2 cellular contexts compared by ENCODE assay signal in genomic region chr5:98796197-98796972, GRCh38.
TF ChIP-seq lines count a peak whose summit lies in the region.

No MANE protein-coding gene starts in this region.

TF ChIP-seq in A549, 52 proteins besides CTCF, POLR2A, EP300 and RAD21 (continued from another document):
- TF ChIP-seq PBX3 (IDR thresholded peaks at IDR 0.05) (no peak), EHMT2 (IDR thresholded peaks at IDR 0.05; ENCODE audit: low read depth) (no peak), ZSCAN20 (CRISPR knock-in tag; IDR thresholded peaks at IDR 0.05) (no peak)
- TF ChIP-seq, protein P1, sequence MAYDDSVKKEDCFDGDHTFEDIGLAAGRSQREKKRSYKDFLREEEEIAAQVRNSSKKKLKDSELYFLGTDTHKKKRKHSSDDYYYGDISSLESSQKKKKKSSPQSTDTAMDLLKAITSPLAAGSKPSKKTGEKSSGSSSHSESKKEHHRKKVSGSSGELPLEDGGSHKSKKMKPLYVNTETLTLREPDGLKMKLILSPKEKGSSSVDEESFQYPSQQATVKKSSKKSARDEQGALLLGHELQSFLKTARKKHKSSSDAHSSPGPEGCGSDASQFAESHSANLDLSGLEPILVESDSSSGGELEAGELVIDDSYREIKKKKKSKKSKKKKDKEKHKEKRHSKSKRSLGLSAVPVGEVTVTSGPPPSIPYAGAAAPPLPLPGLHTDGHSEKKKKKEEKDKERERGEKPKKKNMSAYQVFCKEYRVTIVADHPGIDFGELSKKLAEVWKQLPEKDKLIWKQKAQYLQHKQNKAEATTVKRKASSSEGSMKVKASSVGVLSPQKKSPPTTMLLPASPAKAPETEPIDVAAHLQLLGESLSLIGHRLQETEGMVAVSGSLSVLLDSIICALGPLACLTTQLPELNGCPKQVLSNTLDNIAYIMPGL (CRISPR knock-in tag; IDR thresholded peaks at IDR 0.05; ENCODE audit: borderline replicate concordance), result no peak

TF ChIP-seq in endothelial cell of umbilical vein, 7 proteins besides CTCF, POLR2A, EP300 and RAD21 (continued from another document):
- TF ChIP-seq EZH2 (IDR thresholded peaks at IDR 0.05; ENCODE audit: borderline replicate concordance, low read depth, low read length, severe bottlenecking), result no peak
- TF ChIP-seq POLR2AphosphoS5 (IDR thresholded peaks at IDR 0.05; ENCODE audit: insufficient read depth, low read depth, low read length), result peak; percentile 50
- peak; percentile 37 for TF ChIP-seq JUN (IDR thresholded peaks at IDR 0.05; ENCODE audit: borderline replicate concordance, insufficient read depth, insufficient read length, low read depth)
